In the genomic region with DNA sequence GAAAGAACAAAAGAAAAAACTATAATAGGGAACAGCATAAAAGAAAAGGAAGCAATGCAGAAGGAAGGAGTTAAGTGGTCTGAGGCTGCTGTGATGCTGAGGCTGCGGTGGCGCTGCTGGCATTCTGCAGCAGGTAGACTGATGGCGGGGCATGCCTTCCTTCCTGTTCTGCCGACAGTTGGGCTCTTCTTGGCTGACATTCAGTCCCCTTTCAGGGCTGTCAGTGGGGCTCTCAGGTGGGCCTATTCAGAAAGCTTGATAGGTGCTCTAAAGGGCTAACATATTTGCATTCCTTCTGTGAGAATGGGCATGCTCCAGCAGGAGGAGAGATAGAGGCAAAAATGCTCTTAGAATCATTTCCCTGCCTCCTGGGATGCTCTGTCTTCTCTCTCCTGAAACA, we compare ENCODE assay signal across 1 cellular context.
TF ChIP-seq lines count a peak whose summit lies in the region.

No MANE protein-coding gene starts in this region.

TF ChIP-seq in IMR-90, 13 proteins besides CTCF, POLR2A, EP300 and RAD21 (continued from another document):
- TF ChIP-seq CEBPB (IDR thresholded peaks at IDR 0.05; ENCODE audit: low read depth, low read length) = no peak
- no peak for TF ChIP-seq FOS (IDR thresholded peaks at IDR 0.05; ENCODE audit: low read depth, low read length)
- TF ChIP-seq SMC3 (IDR thresholded peaks at IDR 0.05; ENCODE audit: low read depth, low read length) = no peak
- TF ChIP-seq RFX5 (IDR thresholded peaks at IDR 0.05; ENCODE audit: low read depth, low read length) = no peak
- TF ChIP-seq CHD1 (IDR thresholded peaks at IDR 0.05; ENCODE audit: low read depth, low read length) = no peak
- no peak for TF ChIP-seq MXI1 (IDR thresholded peaks at IDR 0.05; ENCODE audit: borderline replicate concordance, low read depth, low read length)
- no peak for TF ChIP-seq MAFK (IDR thresholded peaks at IDR 0.05; ENCODE audit: low read depth, low read length)
- TF ChIP-seq, protein P1, sequence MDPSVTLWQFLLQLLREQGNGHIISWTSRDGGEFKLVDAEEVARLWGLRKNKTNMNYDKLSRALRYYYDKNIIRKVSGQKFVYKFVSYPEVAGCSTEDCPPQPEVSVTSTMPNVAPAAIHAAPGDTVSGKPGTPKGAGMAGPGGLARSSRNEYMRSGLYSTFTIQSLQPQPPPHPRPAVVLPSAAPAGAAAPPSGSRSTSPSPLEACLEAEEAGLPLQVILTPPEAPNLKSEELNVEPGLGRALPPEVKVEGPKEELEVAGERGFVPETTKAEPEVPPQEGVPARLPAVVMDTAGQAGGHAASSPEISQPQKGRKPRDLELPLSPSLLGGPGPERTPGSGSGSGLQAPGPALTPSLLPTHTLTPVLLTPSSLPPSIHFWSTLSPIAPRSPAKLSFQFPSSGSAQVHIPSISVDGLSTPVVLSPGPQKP (IDR thresholded peaks at IDR 0.05; ENCODE audit: borderline replicate concordance, low read depth, low read length) = no peak
